In the genomic region with DNA sequence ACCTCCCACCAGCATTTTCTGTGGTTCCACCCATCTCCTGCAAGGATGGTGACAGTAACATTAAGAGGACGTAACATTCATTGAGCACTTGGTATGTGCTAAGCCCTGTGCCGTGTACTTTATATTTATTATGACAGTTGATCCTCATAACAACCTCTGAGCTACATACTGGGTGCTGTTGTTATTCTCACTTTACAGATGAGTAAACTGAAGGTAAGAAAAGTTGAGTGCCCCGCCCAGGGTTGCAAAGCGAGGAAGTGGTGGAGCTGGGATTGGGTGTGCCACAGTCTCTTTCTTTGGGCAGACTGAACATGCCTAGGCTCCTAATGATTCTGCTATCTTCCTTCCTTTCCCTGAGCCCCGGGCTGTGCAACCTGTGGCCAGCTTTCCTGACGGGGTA, we compare ENCODE assay signal across 18 cellular contexts.
DNase-seq lines count a peak whose midpoint lies in the region; ATAC-seq, FAIRE-seq and TF ChIP-seq lines count a peak whose summit lies in the region.
"Had no signal": no experiment of that assay in that cellular context is flagged by ENCODE, and none has a peak within 500 bp of the region (broad histone marks: within the 10 kb centered on the region; RNA-seq: fewer than 3 reads in every experiment).

No MANE protein-coding gene starts in this region.

- POLR2A ChIA-PET in activated CD4-positive, alpha-beta T cell treated with anti-CD3 and anti-CD28 coated beads, Interleukin-2, amount 10 ng/mL, durations not matched to agents 7 days and 5 days (lab: Charles Lee) = interaction anchor here (1.7 kb wide), 1 partner anchor 10 kb away, joined by 6 read pairs; no protein-coding TSS in a partner anchor
- POLR2A ChIA-PET in RWPE1 (lab: Yijun Ruan, JAX; ENCODE audit: low non-redundant PET) = no interaction called here

- H3K9me3 Mint-ChIP-seq in activated CD4-positive, alpha-beta T cell treated with anti-CD3 and anti-CD28 coated beads, Interleukin-2, amount 10 ng/mL, durations not matched to agents 7 days and 5 days = peaks cover 15% of the 10 kb centered on the region
- H3K9me3 Mint-ChIP-seq: natural killer cell had no signal

- H3K27ac ChIP-seq in RWPE1 = peak overlapping the region; percentile 89
- peak overlapping the region in 19 of 21 experiments; percentile 52 to 90 (median 84) for H3K27ac ChIP-seq in skin epidermis
- H3K27ac ChIP-seq: lower lobe of right lung, prostate gland had no signal

- no peaks in the 10 kb centered on the region for H3K36me3 ChIP-seq in bronchial epithelial cell (ENCODE audit: control insufficient read depth, insufficient read depth, low read length)
- H3K36me3 ChIP-seq: lower lobe of right lung, prostate gland had no signal

- DNase-seq in activated CD4-positive, alpha-beta T cell treated with anti-CD3 and anti-CD28 coated beads, Interleukin-2, amount 10 ng/mL, durations not matched to agents 7 days and 5 days = peak; percentile 69
- no peak for DNase-seq in activated CD4-positive, alpha-beta T cell treated with anti-CD3 and anti-CD28 coated beads, Interleukin-2, amount 50 U/mL, for 4 hours
- DNase-seq in RWPE1 (ENCODE audit: low spot score) = no peak
- peak; percentile 71 for DNase-seq in bronchial epithelial cell (ENCODE audit: low read depth)
- no peak for DNase-seq in ureter (ENCODE audit: low spot score)
- DNase-seq in urothelium cell line (ENCODE audit: low spot score) = no peak
- DNase-seq: CD8-positive, alpha-beta memory T cell; cerebellar nuclear complex; EL; KBM-7; lower lobe of right lung; natural killer cell; NCI-H1092 had no signal

- H3K27me3 ChIP-seq in bronchial epithelial cell (ENCODE audit: control insufficient read depth, insufficient read depth, low read length) = no peaks in the 10 kb centered on the region

- peaks cover 50% of the 10 kb centered on the region for H3K4me1 Mint-ChIP-seq in activated CD4-positive, alpha-beta T cell treated with anti-CD3 and anti-CD28 coated beads, Interleukin-2, amount 10 ng/mL, durations not matched to agents 7 days and 5 days

- H3K27me3 Mint-ChIP-seq in activated CD4-positive, alpha-beta T cell treated with anti-CD3 and anti-CD28 coated beads, Interleukin-2, amount 10 ng/mL, durations not matched to agents 7 days and 5 days = peaks cover 11% of the 10 kb centered on the region

- ATAC-seq in HG02798 (IDR thresholded peaks at IDR 0.05; ENCODE audit: poor library complexity, unreplicated experiment) = no peak
- ATAC-seq: A549, natural killer cell had no signal

- peaks cover 11% of the 10 kb centered on the region for H3K36me3 Mint-ChIP-seq in activated CD4-positive, alpha-beta T cell treated with anti-CD3 and anti-CD28 coated beads, Interleukin-2, amount 10 ng/mL, durations not matched to agents 7 days and 5 days (ENCODE audit: low read depth)
- H3K36me3 Mint-ChIP-seq: CD8-positive, alpha-beta memory T cell; natural killer cell had no signal

- H3K4me3 ChIP-seq in bronchial epithelial cell (ENCODE audit: low read depth, low read length) (no peak overlapping the region), skin epidermis (peak overlapping the region in 1 of 7 experiments; percentile 9)
- H3K4me3 ChIP-seq: A549, lower lobe of right lung, prostate gland had no signal

- no peak for TF ChIP-seq CTCF in RWPE1 (conservative IDR thresholded peaks at IDR 0.05; ENCODE audit: low read depth)
- no peak for TF ChIP-seq CTCF in bronchial epithelial cell (IDR thresholded peaks at IDR 0.05; ENCODE audit: insufficient read depth, low read length, severe bottlenecking)

- H3K27ac Mint-ChIP-seq in activated CD4-positive, alpha-beta T cell treated with anti-CD3 and anti-CD28 coated beads, Interleukin-2, amount 10 ng/mL, durations not matched to agents 7 days and 5 days = peak overlapping the region; percentile 90
- H3K27ac Mint-ChIP-seq: natural killer cell had no signal

- CTCF ChIA-PET in activated CD4-positive, alpha-beta T cell treated with anti-CD3 and anti-CD28 coated beads, Interleukin-2, amount 10 ng/mL, durations not matched to agents 7 days and 5 days (lab: Charles Lee) = interaction anchor here (0.7 to 10.8 kb wide), 7 partner anchors 7 to 107 kb away, joined by 3 to 71 read pairs (median 18); a partner anchor contains a TSS
- CTCF ChIA-PET in RWPE1 (lab: Yijun Ruan, JAX) = interaction anchor here (1.3 to 2.1 kb wide), 2 partner anchors 10 to 33 kb away, joined by 3 to 7 read pairs; no protein-coding TSS in a partner anchor

- FAIRE-seq in bronchial epithelial cell (lab: Jason Lieb, UNC) (peak; percentile 36), urothelium cell line (lab: Jason Lieb, UNC) (no peak)
- FAIRE-seq: A549, endometrium had no signal

- peak overlapping the region; percentile 9 for H3K4me3 Mint-ChIP-seq in activated CD4-positive, alpha-beta T cell treated with anti-CD3 and anti-CD28 coated beads, Interleukin-2, amount 10 ng/mL, durations not matched to agents 7 days and 5 days
- H3K4me3 Mint-ChIP-seq: natural killer cell had no signal

Comparison
In these comparisons a context has a peak if more than half of its experiments do, and no peak if none do; other contexts are left out.
1. DNase-seq: peak in activated CD4-positive, alpha-beta T cell treated with anti-CD3 and anti-CD28 coated beads, Interleukin-2, amount 10 ng/mL, durations not matched to agents 7 days and 5 days (single experiment) and bronchial epithelial cell (single experiment); none in activated CD4-positive, alpha-beta T cell treated with anti-CD3 and anti-CD28 coated beads, Interleukin-2, amount 50 U/mL, for 4 hours (0 of 2), RWPE1 (single experiment), ureter (single experiment) and urothelium cell line (single experiment).